7 cellular contexts compared by ENCODE assay signal in the genomic region with DNA sequence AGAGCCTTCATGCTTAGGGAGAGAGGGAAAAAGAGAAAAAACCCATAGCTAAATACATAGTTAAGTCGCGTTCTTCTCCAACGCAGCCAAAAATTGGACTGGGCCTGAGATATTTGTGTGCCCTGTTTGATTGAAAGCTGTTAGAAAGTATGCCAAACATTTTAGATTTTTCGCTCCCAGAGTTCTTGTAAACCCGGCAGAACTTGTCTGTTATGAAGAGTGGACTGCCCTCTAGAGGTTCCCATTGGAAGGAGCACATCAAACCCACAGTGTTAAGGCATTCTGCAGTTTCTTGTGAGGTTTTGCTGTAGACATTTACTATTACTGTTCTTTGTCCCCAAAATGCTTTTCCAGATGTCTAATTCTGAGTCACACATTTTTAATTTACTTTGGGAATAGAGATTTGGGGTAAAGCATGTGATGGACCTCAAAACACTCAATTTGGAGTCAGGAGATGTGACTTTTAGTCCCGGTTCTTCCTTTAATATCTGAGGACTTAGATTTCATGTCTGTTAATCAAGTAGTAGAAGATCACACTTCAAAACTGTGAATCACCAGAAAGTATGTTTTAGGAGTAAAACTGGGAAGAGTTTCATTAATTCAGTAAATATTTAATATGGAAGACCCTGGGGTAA.
DNase-seq lines count a peak whose midpoint lies in the region; FAIRE-seq and TF ChIP-seq lines count a peak whose summit lies in the region.

No MANE protein-coding gene starts in this region.

- no peaks in the 10 kb centered on the region for H3K79me2 ChIP-seq in mammary epithelial cell (ENCODE audit: insufficient read depth, low read length)

- H3K4me3 ChIP-seq in HFF-Myc (replicated peaks; ENCODE audit: low read depth, low read length) (no peak overlapping the region), mammary epithelial cell (replicated peaks in 1 of 3; ENCODE audit: insufficient read depth in 1 of 3, low read depth in 2 of 3, low read length in 3 of 3) (no peak overlapping the region)

- no peak overlapping the region for H3K4me3 Mint-ChIP-seq in T-helper 2 cell treated with Interferon-gamma antibody and Interleukin-4, amounts not matched to agents 5 μg/mL and 100 μg/mL, for 36 hours

- dilution Hi-C loops in mammary epithelial cell (cut with HindIII; ENCODE audit: low sequenced_read_pairs), result loop anchor here (5.0 to 25.0 kb wide), 3 partner anchors 382 to 674 kb away; no protein-coding TSS in a partner anchor

- H3K4me2 ChIP-seq in mammary epithelial cell (ENCODE audit: insufficient read depth, low read depth, low read length), result peak overlapping the region; percentile 47

- no peaks in the 10 kb centered on the region for H3K36me3 Mint-ChIP-seq in T-helper 2 cell treated with Interferon-gamma antibody and Interleukin-4, amounts not matched to agents 5 μg/mL and 100 μg/mL, for 36 hours (ENCODE audit: low read depth)

- peak; percentile 80 for DNase-seq in HFF-Myc (ENCODE audit: extremely low read depth, low read depth)
- DNase-seq in NCI-H1092 treated with DMSO at 0.1 percent for 48 hours (lab: John Stamatoyannopoulos, UW), result peak; percentile 50
- peak; percentile 45 for DNase-seq in T-helper 2 cell treated with Interferon-gamma antibody and Interleukin-4, amounts not matched to agents 5 μg/mL and 100 μg/mL, for 36 hours (ENCODE audit: low spot score)
- DNase-seq in mammary epithelial cell, result peak; percentile 75
- peak; percentile 68 for DNase-seq in stimulated activated CD4-positive, alpha-beta T cell treated with anti-CD3 and anti-CD28 coated beads, Interleukin-15, amount 100 ng/mL, for 24 hours

- FAIRE-seq in islet of Langerhans (lab: Jason Lieb, UNC), result peak; percentile 97

- H4K20me1 ChIP-seq in mammary epithelial cell (ENCODE audit: insufficient read depth, low read length), result no peaks in the 10 kb centered on the region

- peaks cover 6% of the 10 kb centered on the region for H3K4me1 Mint-ChIP-seq in T-helper 2 cell treated with Interferon-gamma antibody and Interleukin-4, amounts not matched to agents 5 μg/mL and 100 μg/mL, for 36 hours (ENCODE audit: low read depth)

- H3K9me3 Mint-ChIP-seq in T-helper 2 cell treated with Interferon-gamma antibody and Interleukin-4, amounts not matched to agents 5 μg/mL and 100 μg/mL, for 36 hours, result no peaks in the 10 kb centered on the region

- H3K9ac ChIP-seq in mammary epithelial cell (ENCODE audit: insufficient read depth, low read length), result peak overlapping the region; percentile 22

- peaks cover 27% of the 10 kb centered on the region for H3K27me3 Mint-ChIP-seq in T-helper 2 cell treated with Interferon-gamma antibody and Interleukin-4, amounts not matched to agents 5 μg/mL and 100 μg/mL, for 36 hours (ENCODE audit: low read depth)

- BruUV-seq in mammary epithelial cell (replicated peaks; lab: Mats Ljungman, UMichigan), result TSS peak; percentile 66

- no peaks in the 10 kb centered on the region for H3K9me3 ChIP-seq in mammary epithelial cell (replicated peaks; ENCODE audit: insufficient read depth, low read length)

- H3K36me3 ChIP-seq in mammary epithelial cell (ENCODE audit: insufficient read depth, low read length), result no peaks in the 10 kb centered on the region

- H3K27ac Mint-ChIP-seq in T-helper 2 cell treated with Interferon-gamma antibody and Interleukin-4, amounts not matched to agents 5 μg/mL and 100 μg/mL, for 36 hours, result no peak overlapping the region

- WGBS in mammary epithelial cell (ENCODE audit: low coverage, missing lambda C conversion rate), result 18% methylated on average over 6 of the region's 6 CpGs

- TF ChIP-seq CTCF in GM12872 (IDR thresholded peaks at IDR 0.05; ENCODE audit: insufficient read depth, low read depth, low read length) (peak; percentile 86), HFF-Myc (IDR thresholded peaks at IDR 0.05; ENCODE audit: low read depth, low read length, missing control alignments) (peak; percentile 91), mammary epithelial cell (conservative IDR thresholded peaks at IDR 0.05 in 1 of 2, IDR thresholded peaks at IDR 0.05 in 1 of 2; ENCODE audit: extremely low read depth in 1 of 2, insufficient read depth in 1 of 2, low read depth in 1 of 2, low read length in 2 of 2) (peak; percentile 92 to 94)

- peak overlapping the region; percentile 74 for H3K27ac ChIP-seq in mammary epithelial cell (ENCODE audit: insufficient read depth, low read depth, low read length)

- peak overlapping the region; percentile 62 for H2AFZ ChIP-seq in mammary epithelial cell (ENCODE audit: low read depth, low read length)

- in situ Hi-C loops in mammary epithelial cell (cut with MboI; ENCODE audit: low sequenced_read_pairs in 2 of 2), result loop anchor here (5.0 to 10.0 kb wide), 2 partner anchors 372 to 374 kb away; a partner anchor contains a TSS

- peaks cover 35% of the 10 kb centered on the region for H3K4me1 ChIP-seq in mammary epithelial cell (ENCODE audit: insufficient read depth, low read length)

- CTCF ChIA-PET in mammary epithelial cell (lab: Charles Lee; ENCODE audit: low non-redundant PET), result interaction anchor here (0.6 kb wide), 1 partner anchor 224 kb away, joined by 7 read pairs; no protein-coding TSS in a partner anchor

- no peaks in the 10 kb centered on the region for H3K27me3 ChIP-seq in mammary epithelial cell (ENCODE audit: insufficient read depth, low read length)

- intact Hi-C loops in mammary epithelial cell (cut with micrococcal nuclease), result loop anchor here (1.0 to 10.0 kb wide), 14 partner anchors 56 to 692 kb away; a partner anchor contains a TSS
